ENCODE assay signal across 12 cellular contexts in the genomic region with DNA sequence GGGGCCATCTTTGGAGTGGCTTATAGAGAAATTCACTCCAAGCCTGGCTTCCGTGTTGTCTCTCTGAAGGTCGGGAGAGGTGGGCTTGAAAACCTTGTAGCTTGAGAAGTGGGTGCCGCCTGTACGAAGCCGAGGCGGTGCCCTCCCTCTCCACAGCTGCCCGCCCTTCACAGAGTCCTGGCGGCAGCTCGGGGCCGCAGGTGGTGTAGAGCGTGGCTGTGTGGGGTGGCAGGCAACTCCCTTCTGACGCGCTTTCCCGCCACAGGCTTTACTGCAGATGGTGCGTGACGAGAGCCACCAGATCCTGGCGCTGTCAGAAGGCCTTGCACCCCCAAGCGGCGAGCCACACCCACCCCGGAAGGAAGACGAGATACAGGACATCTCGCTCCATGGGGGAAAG. TPM values are rescaled to one million over a fixed set of nuclear protein-coding genes. Genes with fewer than 3 reads are reported as not detected.
A peak's percentile ranks its signal among the peaks of the same experiment; 100 is the strongest.
DNase-seq lines count a peak whose midpoint lies in the region; ATAC-seq and TF ChIP-seq lines count a peak whose summit lies in the region.
"Had no signal": no experiment of that assay in that cellular context is flagged by ENCODE, and none has a peak within 500 bp of the region (broad histone marks: within the 10 kb centered on the region; RNA-seq: fewer than 3 reads in every experiment).

No MANE protein-coding gene starts in this region.

- peak overlapping the region; percentile 96 for H3K27ac Mint-ChIP-seq in activated CD8-positive, alpha-beta T cell treated with anti-CD3 and anti-CD28 coated beads for 36 hours
- H3K27ac Mint-ChIP-seq: HFFc6 had no signal

- peak; percentile 83 for ATAC-seq in activated CD8-positive, alpha-beta T cell treated with anti-CD3 and anti-CD28 coated beads for 36 hours
- ATAC-seq in HG03175 (IDR thresholded peaks at IDR 0.05; ENCODE audit: unreplicated experiment), result no peak

- H3K4me1 Mint-ChIP-seq in activated CD8-positive, alpha-beta T cell treated with anti-CD3 and anti-CD28 coated beads for 36 hours (ENCODE audit: low read depth), result peaks cover 22% of the 10 kb centered on the region

- TF ChIP-seq CTCF in activated CD8-positive, alpha-beta T cell treated with anti-CD3 and anti-CD28 coated beads for 36 hours (IDR thresholded peaks at IDR 0.05), result no peak

- CTCF ChIA-PET in activated CD8-positive, alpha-beta T cell treated with anti-CD3 and anti-CD28 coated beads for 36 hours (lab: Charles Lee), result interaction anchor here (0.6 to 1.3 kb wide), 2 partner anchors 14 to 32 kb away, joined by 3 read pairs; no protein-coding TSS in a partner anchor

- H3K9me3 ChIP-seq in KOPT-K1 (ENCODE audit: insufficient read depth, low read length, poor library complexity, severe bottlenecking), result no peaks in the 10 kb centered on the region
- H3K9me3 ChIP-seq: right lobe of liver had no signal

- H3K36me3 Mint-ChIP-seq in activated CD8-positive, alpha-beta T cell treated with anti-CD3 and anti-CD28 coated beads for 36 hours (ENCODE audit: low read depth), result peaks cover 11% of the 10 kb centered on the region

- POLR2A ChIA-PET in activated CD8-positive, alpha-beta T cell treated with anti-CD3 and anti-CD28 coated beads for 36 hours (lab: Charles Lee), result interaction anchor here (0.7 to 1.9 kb wide), 6 partner anchors 11 to 38 kb away, joined by 3 to 12 read pairs (median 4); partner anchors contain the start of gene DIP2A

- peak overlapping the region; percentile 97 for H3K27ac ChIP-seq in KOPT-K1 (ENCODE audit: low read depth, low read length, poor library complexity, severe bottlenecking)
- H3K27ac ChIP-seq: right lobe of liver had no signal

- H3K9me3 Mint-ChIP-seq in activated CD8-positive, alpha-beta T cell treated with anti-CD3 and anti-CD28 coated beads for 36 hours, result no peaks in the 10 kb centered on the region
- H3K9me3 Mint-ChIP-seq: HFFc6 had no signal

- H3K4me3 Mint-ChIP-seq in activated CD8-positive, alpha-beta T cell treated with anti-CD3 and anti-CD28 coated beads for 36 hours, result peak overlapping the region; percentile 64
- H3K4me3 Mint-ChIP-seq: HFFc6 had no signal

- in situ Hi-C loops in ACHN (cut with HindIII; ENCODE audit: low pct_ligation_motif_present, low pct_unique_long_range_greater_than_20kb, low sequenced_read_pairs), result no loop called here

- H3K36me3 ChIP-seq in KOPT-K1 (ENCODE audit: insufficient read depth, low read length), result peaks cover 56% of the 10 kb centered on the region; the same call in 1 of the 2 replicates

- DNase-seq in activated CD8-positive, alpha-beta T cell treated with anti-CD3 and anti-CD28 coated beads for 36 hours, result peak; percentile 88
- peak; percentile 69 for DNase-seq in central memory CD4-positive, alpha-beta T cell
- DNase-seq in stimulated activated CD8-positive, alpha-beta memory T cell treated with anti-CD3 and anti-CD28 coated beads, Interleukin-2, amount 100 ng/mL, for 48 hours (ENCODE audit: low read depth in 2 of 2), result peak; percentile 48 to 56
- no peak for DNase-seq in HK-2 (ENCODE audit: unreplicated experiment)
- no peak for DNase-seq in ACHN
- no peak for DNase-seq in NCI-H774 (lab: John Stamatoyannopoulos, UW)
- DNase-seq: foreskin fibroblast, HFFc6, NCI-H446 had no signal

- no peaks in the 10 kb centered on the region for H3K27me3 Mint-ChIP-seq in activated CD8-positive, alpha-beta T cell treated with anti-CD3 and anti-CD28 coated beads for 36 hours

- intact Hi-C loops in activated CD8-positive, alpha-beta T cell treated with anti-CD3 and anti-CD28 coated beads for 36 hours (cut with micrococcal nuclease), result no loop called here

RNA-seq across cellular contexts. Expression of gene DIP2A, which starts 33.1 kb away (rescaled TPM):
- 10 to 100 TPM; 30.9 to 34.1 TPM for total RNA-seq in activated CD8-positive, alpha-beta T cell treated with anti-CD3 and anti-CD28 coated beads for 36 hours

Comparison
In these comparisons a context has a peak if more than half of its experiments do, and no peak if none do; other contexts are left out.
1. DNase-seq: peak in activated CD8-positive, alpha-beta T cell treated with anti-CD3 and anti-CD28 coated beads for 36 hours (single experiment), central memory CD4-positive, alpha-beta T cell (single experiment) and stimulated activated CD8-positive, alpha-beta memory T cell treated with anti-CD3 and anti-CD28 coated beads, Interleukin-2, amount 100 ng/mL, for 48 hours (2 of 2); none in HK-2 (single experiment), ACHN (single experiment) and NCI-H774 (single experiment).